In genomic region chr5:56281489-56282163, GRCh38 we compare ENCODE assay signal across 26 cellular contexts. TPM values are rescaled to one million over a fixed set of nuclear protein-coding genes. Genes with fewer than 3 reads are reported as not detected.
"Had no signal": no experiment of that assay in that cellular context is flagged by ENCODE, and none has a peak within 500 bp of the region (broad histone marks: within the 10 kb centered on the region; RNA-seq: fewer than 3 reads in every experiment).

No MANE protein-coding gene starts in this region.

- H3K9me3 Mint-ChIP-seq: activated B cell treated with CpG ODN at 0.5 μM for 24 hours; activated naive CD4-positive, alpha-beta T cell treated with anti-CD3 and anti-CD28 coated beads, Interleukin-2, amount 50 U/mL, for 24 hours; activated naive CD8-positive, alpha-beta T cell treated with anti-CD3 and anti-CD28 coated beads, Interleukin-2, amount 50 U/mL, for 24 hours; activated T-helper 2 cell treated with anti-CD3 and anti-CD28 coated beads, Interferon-gamma antibody, Interleukin-2, Interleukin-4, amounts not matched to agents 10 μg/mL and 5 μg/mL and 100 μg/mL, durations not matched to agents 14 hours and 24 hours and 36 hours; endodermal cell; natural killer cell treated with Interleukin-12 subunit alpha and Interleukin-12 subunit beta and Interleukin-15 and Interleukin-18, amount 100 ng/mL, for 72 hours had no signal

- H3K27ac Mint-ChIP-seq: activated B cell treated with CpG ODN at 0.5 μM for 24 hours; activated CD8-positive, alpha-beta memory T cell treated with anti-CD3 and anti-CD28 coated beads, Interleukin-2, amount 10 ng/mL, durations not matched to agents 7 days and 5 days; activated CD8-positive, alpha-beta T cell treated with anti-CD3 and anti-CD28 coated beads, Interleukin-2, amount 10 ng/mL, durations not matched to agents 7 days and 5 days; activated naive CD4-positive, alpha-beta T cell treated with anti-CD3 and anti-CD28 coated beads, Interleukin-2, amount 50 U/mL, for 24 hours; activated naive CD8-positive, alpha-beta T cell treated with anti-CD3 and anti-CD28 coated beads, Interleukin-2, amount 50 U/mL, for 24 hours; activated T-helper 2 cell treated with anti-CD3 and anti-CD28 coated beads, Interferon-gamma antibody, Interleukin-2, Interleukin-4, amounts not matched to agents 10 μg/mL and 5 μg/mL and 100 μg/mL, durations not matched to agents 14 hours and 24 hours and 36 hours; endodermal cell; natural killer cell treated with Interleukin-12 subunit alpha and Interleukin-12 subunit beta and Interleukin-15 and Interleukin-18, amount 100 ng/mL, for 72 hours; T-helper 17 cell had no signal

- H3K36me3 Mint-ChIP-seq: activated CD8-positive, alpha-beta memory T cell treated with anti-CD3 and anti-CD28 coated beads, Interleukin-2, amount 10 ng/mL, durations not matched to agents 7 days and 5 days; activated naive CD4-positive, alpha-beta T cell treated with anti-CD3 and anti-CD28 coated beads, Interleukin-2, amount 50 U/mL, for 24 hours; natural killer cell treated with Interleukin-12 subunit alpha and Interleukin-12 subunit beta and Interleukin-15 and Interleukin-18, amount 100 ng/mL, for 72 hours had no signal

- H3K27me3 Mint-ChIP-seq: activated B cell treated with CpG ODN at 0.5 μM for 24 hours; activated CD8-positive, alpha-beta memory T cell treated with anti-CD3 and anti-CD28 coated beads, Interleukin-2, amount 10 ng/mL, durations not matched to agents 7 days and 5 days; activated naive CD4-positive, alpha-beta T cell treated with anti-CD3 and anti-CD28 coated beads, Interleukin-2, amount 50 U/mL, for 24 hours; activated naive CD8-positive, alpha-beta T cell treated with anti-CD3 and anti-CD28 coated beads, Interleukin-2, amount 50 U/mL, for 24 hours; natural killer cell treated with Interleukin-12 subunit alpha and Interleukin-12 subunit beta and Interleukin-15 and Interleukin-18, amount 100 ng/mL, for 72 hours; T-helper 17 cell had no signal

- H3K4me3 ChIP-seq: breast epithelium, esophagus squamous epithelium, left ventricle myocardium inferior, lung, mucosa of descending colon, right atrium auricular region, spleen, tibial nerve had no signal

- FAIRE-seq: frontal cortex had no signal

- DNase-seq: activated B cell treated with CpG ODN at 0.5 μM for 24 hours; activated CD4-positive, alpha-beta T cell treated with anti-CD3 and anti-CD28 coated beads, Interleukin-2, amount 50 U/mL, for 1 hour; activated CD8-positive, alpha-beta memory T cell treated with anti-CD3 and anti-CD28 coated beads, Interleukin-2, amount 10 ng/mL, durations not matched to agents 7 days and 5 days; activated CD8-positive, alpha-beta T cell treated with anti-CD3 and anti-CD28 coated beads, Interleukin-2, amount 10 ng/mL, durations not matched to agents 7 days and 5 days; activated naive CD8-positive, alpha-beta T cell treated with anti-CD3 and anti-CD28 coated beads, Interleukin-2, amount 50 U/mL, for 24 hours; activated T-cell treated with anti-CD3 and anti-CD28 coated beads, Interleukin-2, amount 50 U/mL, for 48 hours; central memory CD4-positive, alpha-beta T cell; endodermal cell; esophagus squamous epithelium; islet precursor cell; left ventricle myocardium inferior; mucosa of descending colon; spleen; stimulated activated naive CD4-positive, alpha-beta T cell treated with Interleukin-2 at 50 U/mL for 16 hours; T-helper 17 cell had no signal

- H3K36me3 ChIP-seq: breast epithelium, esophagus squamous epithelium, left ventricle myocardium inferior, right atrium auricular region, spleen, tibial nerve had no signal

- H3K4me3 Mint-ChIP-seq: activated B cell treated with CpG ODN at 0.5 μM for 24 hours; activated CD8-positive, alpha-beta memory T cell treated with anti-CD3 and anti-CD28 coated beads, Interleukin-2, amount 10 ng/mL, durations not matched to agents 7 days and 5 days; activated CD8-positive, alpha-beta T cell treated with anti-CD3 and anti-CD28 coated beads, Interleukin-2, amount 10 ng/mL, durations not matched to agents 7 days and 5 days; activated naive CD4-positive, alpha-beta T cell treated with anti-CD3 and anti-CD28 coated beads, Interleukin-2, amount 50 U/mL, for 24 hours; activated naive CD8-positive, alpha-beta T cell treated with anti-CD3 and anti-CD28 coated beads, Interleukin-2, amount 50 U/mL, for 24 hours; endodermal cell; natural killer cell treated with Interleukin-12 subunit alpha and Interleukin-12 subunit beta and Interleukin-15 and Interleukin-18, amount 100 ng/mL, for 72 hours; T-helper 17 cell had no signal

- H3K4me1 ChIP-seq: breast epithelium had no signal

- H3K27me3 ChIP-seq: breast epithelium, esophagus squamous epithelium, right atrium auricular region, spleen, tibial nerve had no signal

- ATAC-seq: activated CD8-positive, alpha-beta memory T cell treated with anti-CD3 and anti-CD28 coated beads, Interleukin-2, amount 10 ng/mL, durations not matched to agents 7 days and 5 days; activated CD8-positive, alpha-beta T cell treated with anti-CD3 and anti-CD28 coated beads, Interleukin-2, amount 10 ng/mL, durations not matched to agents 7 days and 5 days; activated naive CD8-positive, alpha-beta T cell treated with anti-CD3 and anti-CD28 coated beads, Interleukin-2, amount 50 U/mL, for 24 hours; mucosa of descending colon; natural killer cell treated with Interleukin-12 subunit alpha and Interleukin-12 subunit beta and Interleukin-15 and Interleukin-18, amount 100 ng/mL, for 72 hours; T-helper 17 cell had no signal

- H3K4me1 Mint-ChIP-seq: activated CD8-positive, alpha-beta memory T cell treated with anti-CD3 and anti-CD28 coated beads, Interleukin-2, amount 10 ng/mL, durations not matched to agents 7 days and 5 days; activated naive CD4-positive, alpha-beta T cell treated with anti-CD3 and anti-CD28 coated beads, Interleukin-2, amount 50 U/mL, for 24 hours; activated naive CD8-positive, alpha-beta T cell treated with anti-CD3 and anti-CD28 coated beads, Interleukin-2, amount 50 U/mL, for 24 hours had no signal

- H3K27ac ChIP-seq: breast epithelium, esophagus squamous epithelium, left ventricle myocardium inferior, right atrium auricular region, spleen, tibial nerve had no signal

- H3K9me3 ChIP-seq: breast epithelium, esophagus squamous epithelium, mucosa of descending colon, tibial nerve had no signal

RNA-seq across cellular contexts. Expression of gene ANKRD55, which starts 48.5 kb away (rescaled TPM):
- total RNA-seq: activated B cell treated with CpG ODN at 0.5 μM for 24 hours, mesenteric fat pad, myocyte, tibial nerve, urinary bladder had no signal
